Comparison of ENCODE assay signal across 8 cellular contexts in genomic region chr2:201073071-201073470, GRCh38. TPM values are rescaled to one million over a fixed set of nuclear protein-coding genes. Genes with fewer than 3 reads are reported as not detected.
A peak's percentile ranks its signal among the peaks of the same experiment; 100 is the strongest.
DNase-seq lines count a peak whose midpoint lies in the region; ATAC-seq and TF ChIP-seq lines count a peak whose summit lies in the region.

No MANE protein-coding gene starts in this region.

- no peaks in the 10 kb centered on the region for H3F3A ChIP-seq in Loucy (ENCODE audit: low read depth)

- ATAC-seq in DND-41 (ENCODE audit: insufficient read depth, low read depth) (no peak), GM21360 (IDR thresholded peaks at IDR 0.05; ENCODE audit: unreplicated experiment) (no peak)
- no peak for ATAC-seq in central memory CD8-positive, alpha-beta T cell (replicated peaks; ENCODE audit: extremely low read depth, poor library complexity, severe bottlenecking)

- peak overlapping the region; percentile 95 for H3K4me3 Mint-ChIP-seq in central memory CD8-positive, alpha-beta T cell
- peak overlapping the region; percentile 69 for H3K4me3 Mint-ChIP-seq in neural crest cell

- no peaks in the 10 kb centered on the region for H3K27me3 ChIP-seq in DND-41 (ENCODE audit: insufficient read depth, low read length, poor library complexity)
- no peaks in the 10 kb centered on the region for H3K27me3 ChIP-seq in Loucy (ENCODE audit: insufficient read depth, low read length, poor library complexity, severe bottlenecking)

- H3K9me3 ChIP-seq in DND-41 (ENCODE audit: insufficient read depth, low read length, severe bottlenecking) (no peaks in the 10 kb centered on the region), Loucy (ENCODE audit: insufficient read depth, low read depth, low read length) (no peaks in the 10 kb centered on the region)

- H3K36me3 Mint-ChIP-seq in central memory CD8-positive, alpha-beta T cell (ENCODE audit: insufficient read depth), result peaks cover 19% of the 10 kb centered on the region
- H3K36me3 Mint-ChIP-seq in neural crest cell (ENCODE audit: low read depth), result no peaks in the 10 kb centered on the region

- DNase-seq in DND-41 (no peak), neural crest cell (ENCODE audit: low read depth, low spot score) (no peak), T-helper 9 cell (no peak), LoVo (ENCODE audit: low spot score) (no peak), NCI-H2171 treated with DMSO at 0.1 percent for 48 hours (lab: John Stamatoyannopoulos, UW) (no peak)
- no peak for DNase-seq in central memory CD8-positive, alpha-beta T cell (ENCODE audit: low spot score in 2 of 2)

- H2AFZ ChIP-seq in DND-41 (ENCODE audit: low read depth, low read length) (no peak overlapping the region), Loucy (ENCODE audit: low read length) (no peak overlapping the region)

- H4K20me1 ChIP-seq in DND-41 (ENCODE audit: insufficient read depth, low read length) (no peaks in the 10 kb centered on the region), Loucy (ENCODE audit: insufficient read depth, low read length, poor library complexity, severe bottlenecking) (peaks cover 27% of the 10 kb centered on the region)

- no peak overlapping the region for H3K27ac ChIP-seq in DND-41 (ENCODE audit: low read length)

- H3K36me3 ChIP-seq in DND-41 (ENCODE audit: insufficient read depth, low read length) (no peaks in the 10 kb centered on the region; the same call in 1 of the 2 replicates), Loucy (ENCODE audit: insufficient read depth, low read length) (no peaks in the 10 kb centered on the region)

- H3K27ac Mint-ChIP-seq in central memory CD8-positive, alpha-beta T cell (ENCODE audit: low read depth), result no peak overlapping the region
- H3K27ac Mint-ChIP-seq in neural crest cell (ENCODE audit: unreplicated experiment), result no peak overlapping the region

- H3K79me2 ChIP-seq in DND-41 (ENCODE audit: insufficient read depth, low read length) (peaks cover 87% of the 10 kb centered on the region), Loucy (ENCODE audit: insufficient read depth, low read length) (peaks cover 58% of the 10 kb centered on the region)

- no peaks in the 10 kb centered on the region for H3K27me3 Mint-ChIP-seq in central memory CD8-positive, alpha-beta T cell
- no peaks in the 10 kb centered on the region for H3K27me3 Mint-ChIP-seq in neural crest cell (ENCODE audit: low read depth)

- peak overlapping the region; percentile 89 for H3K4me2 ChIP-seq in DND-41 (ENCODE audit: insufficient read depth, low read length)
- peak overlapping the region; percentile 89 for H3K4me2 ChIP-seq in Loucy (ENCODE audit: low read depth, low read length, poor library complexity, severe bottlenecking)

- no peaks in the 10 kb centered on the region for H3K9me3 Mint-ChIP-seq in central memory CD8-positive, alpha-beta T cell
- no peaks in the 10 kb centered on the region for H3K9me3 Mint-ChIP-seq in neural crest cell

- H3K4me3 ChIP-seq in DND-41 (ENCODE audit: low read depth in 1 of 2, low read length in 2 of 2) (peak overlapping the region; percentile 83 to 85; a peak in 3 of 4 replicates), Loucy (ENCODE audit: low read length, poor library complexity, severe bottlenecking) (peak overlapping the region; percentile 92)

- TF ChIP-seq CTCF in DND-41 (IDR thresholded peaks at IDR 0.05; ENCODE audit: borderline replicate concordance, extremely low read depth, low read length, poor library complexity, severe bottlenecking), result no peak
- no peak for TF ChIP-seq CTCF in Loucy (conservative IDR thresholded peaks at IDR 0.05; ENCODE audit: low read length)
- no peak for TF ChIP-seq CTCF in neural crest cell (conservative IDR thresholded peaks at IDR 0.05)

- H3K4me1 ChIP-seq in DND-41 (ENCODE audit: insufficient read depth, low read length) (peaks cover 53% of the 10 kb centered on the region), Loucy (ENCODE audit: insufficient read depth, low read length, poor library complexity, severe bottlenecking) (peaks cover 27% of the 10 kb centered on the region)

- peaks cover 41% of the 10 kb centered on the region for H3K4me1 Mint-ChIP-seq in central memory CD8-positive, alpha-beta T cell
- H3K4me1 Mint-ChIP-seq in neural crest cell, result peaks cover 36% of the 10 kb centered on the region

- H3K9ac ChIP-seq in DND-41 (ENCODE audit: low read depth, low read length), result peak overlapping the region; percentile 63
- peak overlapping the region; percentile 87 for H3K9ac ChIP-seq in Loucy (ENCODE audit: low read depth, low read length, poor library complexity, severe bottlenecking)

- H3K9me2 ChIP-seq in Loucy (replicated peaks; ENCODE audit: low read depth, low read length), result no peaks in the 10 kb centered on the region

RNA-seq across cellular contexts. Expression of gene NDUFB3, which starts 1.3 kb away (rescaled TPM):
- total RNA-seq in neural crest cell, result 87.1 and 93.5 TPM in 2 replicates

RNA-seq across cellular contexts. Expression of gene HYCC2, which starts 1.6 kb away (rescaled TPM):
- total RNA-seq in neural crest cell, result 14.6 and 17.4 TPM in 2 replicates

RNA-seq across cellular contexts. Expression of gene CFLAR, which starts 42.9 kb away (rescaled TPM):
- total RNA-seq in neural crest cell, result 14.4 and 16.7 TPM in 2 replicates
